19 cellular contexts compared by ENCODE assay signal in genomic region chr6:135195522-135195921, GRCh38. TPM values are rescaled to one million over a fixed set of nuclear protein-coding genes. Genes with fewer than 3 reads are reported as not detected.
DNase-seq lines count a peak whose midpoint lies in the region; ATAC-seq, FAIRE-seq and TF ChIP-seq lines count a peak whose summit lies in the region.
"Had no signal": no experiment of that assay in that cellular context is flagged by ENCODE, and none has a peak within 500 bp of the region (broad histone marks: within the 10 kb centered on the region; RNA-seq: fewer than 3 reads in every experiment).

No MANE protein-coding gene starts in this region.

- CTCF ChIA-PET in HepG2 (lab: Yijun Ruan, JAX; ENCODE audit: low intra/inter-chr PET ratio, low total read pairs), result no interaction called here

- H3K4me1 ChIP-seq in HepG2 (ENCODE audit: insufficient read depth, low read length) (no peaks in the 10 kb centered on the region), right lobe of liver (no peaks in the 10 kb centered on the region)
- H3K4me1 ChIP-seq: esophagus squamous epithelium had no signal

- H3K4me3 Mint-ChIP-seq in activated T-helper 17 cell treated with anti-CD3 and anti-CD28 coated beads, Interleukin-2, amount 50 U/mL, for 72 hours, result no peak overlapping the region
- H3K4me3 Mint-ChIP-seq: mesothelial cell of epicardium; stimulated activated effector memory CD8-positive, alpha-beta T cell treated with anti-CD3 and anti-CD28 coated beads, Interleukin-12 subunit alpha, Interleukin-12 subunit beta, amount 100 ng/mL, for 72 hours; type B pancreatic cell had no signal

- no peak for TF ChIP-seq RAD21 in HepG2 (CRISPR knock-in tag; IDR thresholded peaks at IDR 0.05)

- H3K4me1 Mint-ChIP-seq in activated T-helper 17 cell treated with anti-CD3 and anti-CD28 coated beads, Interleukin-2, amount 50 U/mL, for 72 hours, result peaks cover 20% of the 10 kb centered on the region

- no peak overlapping the region for H3K9ac ChIP-seq in HepG2 (ENCODE audit: insufficient read depth, low read depth, low read length)

- no peaks in the 10 kb centered on the region for H3K79me2 ChIP-seq in HepG2 (ENCODE audit: insufficient read depth, low read length)

- ATAC-seq in HepG2, result no peak
- ATAC-seq in right lobe of liver, result no peak
- ATAC-seq in activated T-helper 17 cell treated with anti-CD3 and anti-CD28 coated beads, Interleukin-2, amount 50 U/mL, for 72 hours (replicated peaks), result no peak
- ATAC-seq in HG02642 (IDR thresholded peaks at IDR 0.05; ENCODE audit: poor library complexity, unreplicated experiment), result no peak
- ATAC-seq: heart right ventricle; stimulated activated effector memory CD8-positive, alpha-beta T cell treated with anti-CD3 and anti-CD28 coated beads, Interleukin-12 subunit alpha, Interleukin-12 subunit beta, amount 100 ng/mL, for 72 hours had no signal

- H3K36me3 ChIP-seq in HepG2 (replicated peaks in 1 of 2; ENCODE audit: control insufficient read depth in 1 of 2, insufficient read depth in 2 of 2, low read length in 2 of 2) (no peaks in the 10 kb centered on the region), right lobe of liver (no peaks in the 10 kb centered on the region), H7 (replicated peaks; ENCODE audit: control insufficient read depth, insufficient read depth, low read length) (no peaks in the 10 kb centered on the region; the same call in none of the 2 replicates)

- H2AFZ ChIP-seq in HepG2 (ENCODE audit: low read length), result no peak overlapping the region

- peak overlapping the region; percentile 9 for H3K27ac Mint-ChIP-seq in activated T-helper 17 cell treated with anti-CD3 and anti-CD28 coated beads, Interleukin-2, amount 50 U/mL, for 72 hours
- H3K27ac Mint-ChIP-seq: mesothelial cell of epicardium; stimulated activated effector memory CD8-positive, alpha-beta T cell treated with anti-CD3 and anti-CD28 coated beads, Interleukin-12 subunit alpha, Interleukin-12 subunit beta, amount 100 ng/mL, for 72 hours; type B pancreatic cell had no signal

- H3K9me3 Mint-ChIP-seq in activated T-helper 17 cell treated with anti-CD3 and anti-CD28 coated beads, Interleukin-2, amount 50 U/mL, for 72 hours, result no peaks in the 10 kb centered on the region
- H3K9me3 Mint-ChIP-seq: mesothelial cell of epicardium; stimulated activated effector memory CD8-positive, alpha-beta T cell treated with anti-CD3 and anti-CD28 coated beads, Interleukin-12 subunit alpha, Interleukin-12 subunit beta, amount 100 ng/mL, for 72 hours; type B pancreatic cell had no signal

- H3K36me3 Mint-ChIP-seq in activated T-helper 17 cell treated with anti-CD3 and anti-CD28 coated beads, Interleukin-2, amount 50 U/mL, for 72 hours (ENCODE audit: low read depth), result peaks cover 96% of the 10 kb centered on the region

- H3K9me3 ChIP-seq in HepG2 (ENCODE audit: low read length) (no peaks in the 10 kb centered on the region), right lobe of liver (no peaks in the 10 kb centered on the region)
- H3K9me3 ChIP-seq: esophagus squamous epithelium, heart right ventricle had no signal

- no peaks in the 10 kb centered on the region for H4K20me1 ChIP-seq in HepG2 (ENCODE audit: insufficient read depth, low read length)

- H3K27me3 ChIP-seq in HepG2 (ENCODE audit: control insufficient read depth in 1 of 2, insufficient read depth in 2 of 2, low read length in 2 of 2), result no peaks in the 10 kb centered on the region
- H3K27me3 ChIP-seq in right lobe of liver, result no peaks in the 10 kb centered on the region
- no peaks in the 10 kb centered on the region for H3K27me3 ChIP-seq in H7 (ENCODE audit: control insufficient read depth, insufficient read depth, low read length)
- H3K27me3 ChIP-seq: esophagus squamous epithelium, heart right ventricle had no signal

- WGBS in HepG2 (ENCODE audit: low lambda C conversion rate), result 68% methylated on average over 6 of the region's 6 CpGs
- 85% methylated on average over 4 of the region's 6 CpGs for WGBS in right lobe of liver (ENCODE audit: insufficient coverage, low coverage, low lambda C conversion rate, missing lambda C conversion rate)

- H3K4me2 ChIP-seq in HepG2 (ENCODE audit: low read depth, low read length), result no peak overlapping the region

- FAIRE-seq in HepG2 (lab: Jason Lieb, UNC), result no peak
- FAIRE-seq: RCC 7860 had no signal

- no peak for TF ChIP-seq EP300 in HepG2 (IDR thresholded peaks at IDR 0.05; ENCODE audit: low read depth in 2 of 2, low read length in 2 of 2)
- no peak for TF ChIP-seq EP300 in HepG2 (CRISPR knock-in tag; IDR thresholded peaks at IDR 0.05; ENCODE audit: borderline replicate concordance)

- TF ChIP-seq POLR2A in HepG2 (IDR thresholded peaks at IDR 0.05; ENCODE audit: insufficient read depth in 1 of 2, low read depth in 2 of 2, low read length in 2 of 2) (no peak), right lobe of liver (IDR thresholded peaks at IDR 0.05) (no peak)

- POLR2A ChIA-PET in HepG2 (lab: Yijun Ruan, JAX), result no interaction called here

- no peak overlapping the region for H3K4me3 ChIP-seq in HepG2 (replicated peaks in 1 of 3; ENCODE audit: insufficient read depth in 1 of 3, low read depth in 2 of 3, low read length in 3 of 3)
- no peak overlapping the region for H3K4me3 ChIP-seq in right lobe of liver
- H3K4me3 ChIP-seq in H7 (ENCODE audit: insufficient read depth, low read depth, low read length), result no peak overlapping the region
- H3K4me3 ChIP-seq: esophagus squamous epithelium had no signal

- no TSS peak for BruUV-seq in HepG2 (replicated peaks; lab: Mats Ljungman, UMichigan)

- in situ Hi-C loops in HepG2 (cut with HindIII; ENCODE audit: extremely low pct_ligation_motif_present, low pct_unique_long_range_greater_than_20kb), result no loop called here

- DNase-seq in HepG2 (ENCODE audit: low spot score) (no peak), right lobe of liver (no peak), NOMO-1 (lab: John Stamatoyannopoulos, UW; ENCODE audit: unreplicated experiment in 2 of 2) (peak; percentile 76 to 95), H7 (no peak), RPMI8226 (no peak), HPDE6-E6E7 (ENCODE audit: extremely low spot score) (no peak)
- DNase-seq: activated CD4-positive, alpha-beta T cell treated with anti-CD3 and anti-CD28 coated beads, Interleukin-2, amount 50 U/mL, for 1 hour; activated effector memory CD4-positive, alpha-beta T cell treated with Interleukin-2 at 50 U/mL for 16 hours; DMS 273 treated with DMSO at 0.1 percent for 48 hours; esophagus squamous epithelium; heart right ventricle; NCI-H1092 treated with DMSO at 0.1 percent for 48 hours; NCI-H226 had no signal

- TF ChIP-seq CTCF in HepG2 (CRISPR knock-in tag; IDR thresholded peaks at IDR 0.05) (no peak), right lobe of liver (IDR thresholded peaks at IDR 0.05) (no peak)

- H3K27ac ChIP-seq in HepG2 (ENCODE audit: extremely low read length, insufficient read depth, low read length) (no peak overlapping the region), right lobe of liver (no peak overlapping the region)
- H3K27ac ChIP-seq: esophagus squamous epithelium, heart right ventricle had no signal

- intact Hi-C loops in HepG2 (cut with micrococcal nuclease; ENCODE audit: unreplicated experiment) (no loop called here), right lobe of liver (cut with DNase I) (no loop called here)

- H3K27me3 Mint-ChIP-seq in activated T-helper 17 cell treated with anti-CD3 and anti-CD28 coated beads, Interleukin-2, amount 50 U/mL, for 72 hours, result no peaks in the 10 kb centered on the region
- H3K27me3 Mint-ChIP-seq: type B pancreatic cell had no signal

TF ChIP-seq in HepG2, 621 proteins besides CTCF, POLR2A, EP300 and RAD21:
- TF ChIP-seq ATF7 (IDR thresholded peaks at IDR 0.05), result peak; percentile 24; the same call in 1 of the 2 replicates
- TF ChIP-seq ATF7 (CRISPR knock-in tag; IDR thresholded peaks at IDR 0.05), result no peak
- TF ChIP-seq CEBPB (IDR thresholded peaks at IDR 0.05; ENCODE audit: borderline replicate concordance, low read depth, low read length), result peak; percentile 65; the same call in 1 of the 2 replicates
- no peak for TF ChIP-seq ZSCAN12 (CRISPR knock-in tag; IDR thresholded peaks at IDR 0.05)

RNA-seq across cellular contexts. Expression of gene MYB, which starts 14.4 kb away (rescaled TPM):
- total RNA-seq in HepG2 (2016; rRNA removed; fragmentation: Illumina TruSeq; extraction: Trizol), result 0.20 and 0.44 TPM in 2 replicates
- total RNA-seq in HepG2 (2016; cell fraction: cytosol; rRNA removed; fragmentation: Illumina TruSeq; extraction: Trizol; ENCODE audit: low read depth), result 0.44 TPM in 1 of 2 replicates, not detected in the other
- total RNA-seq in HepG2 (2016; cell fraction: insoluble cytoplasmic fraction; rRNA removed; fragmentation: Illumina TruSeq; extraction: Trizol), result 0.15 TPM in 2 replicates
- total RNA-seq in HepG2 (2016; cell fraction: membrane; rRNA removed; fragmentation: Illumina TruSeq; extraction: Trizol), result 0.09 TPM in 1 of 2 replicates, not detected in the other
- total RNA-seq in HepG2 (2016; cell fraction: nucleus; rRNA removed; fragmentation: Illumina TruSeq; extraction: Trizol), result 0.31 and 0.40 TPM in 2 replicates
- polyA plus RNA-seq in HepG2 (2011; rRNA removed), result 0.04 TPM in 1 of 2 replicates, not detected in the other
- polyA plus RNA-seq in HepG2 (2011; cell fraction: cytosol; rRNA removed), result 0.03 TPM in 1 of 2 replicates, not detected in the other
- polyA plus RNA-seq in HepG2 (2011; cell fraction: nucleus; rRNA removed), result not detected in 2 replicates
- polyA plus RNA-seq in HepG2 (2012), result 0.11 TPM in 1 of 2 replicates, not detected in the other
- polyA plus RNA-seq in HepG2 (2016; cell fraction: cytosol; fragmentation: Illumina TruSeq; extraction: Trizol; ENCODE audit: low read depth), result 0.07 TPM in 1 of 2 replicates, not detected in the other
- polyA plus RNA-seq in HepG2 (2016; cell fraction: insoluble cytoplasmic fraction; fragmentation: Illumina TruSeq; extraction: Trizol; ENCODE audit: low read depth), result 0.15 and 0.20 TPM in 2 replicates
- 0.08 TPM in 1 of 2 replicates, not detected in the other for polyA plus RNA-seq in HepG2 (2016; cell fraction: membrane; fragmentation: Illumina TruSeq; extraction: Trizol; ENCODE audit: low read depth)
- 0.25 and 0.31 TPM in 2 replicates for polyA plus RNA-seq in HepG2 (2016; cell fraction: nucleus; fragmentation: Illumina TruSeq; extraction: Trizol; ENCODE audit: insufficient read depth, low read depth)
- polyA minus RNA-seq in HepG2 (2011; rRNA and poly(A)+ RNA removed; ENCODE audit: low replicate concordance), result 2.4 TPM in 1 of 2 replicates, not detected in the other
- polyA minus RNA-seq in HepG2 (2011; cell fraction: cytosol; rRNA and poly(A)+ RNA removed), result not detected in 2 replicates
- not detected in 2 replicates for polyA minus RNA-seq in HepG2 (2011; cell fraction: nucleus; rRNA and poly(A)+ RNA removed)
- total RNA-seq in right lobe of liver, result under 1 TPM in 5 of 6 experiments, not detected in 1; 0.11 to 0.51 (median 0.33) TPM
- 10 to 100 TPM; 29.9 to 81.5 TPM for total RNA-seq in activated T-helper 17 cell treated with anti-CD3 and anti-CD28 coated beads, Interleukin-2, amount 50 U/mL, for 72 hours
- total RNA-seq in H7 (2014; rRNA removed; shearing (Covaris generic)), result 0.94 and 1.8 TPM in 2 replicates

Comparison
In these comparisons a context has a peak if more than half of its experiments do, and no peak if none do; other contexts are left out.
1. DNase-seq: peak in NOMO-1 (2 of 2); none in HepG2 (single experiment), right lobe of liver (0 of 3), H7 (single experiment), RPMI8226 (single experiment) and HPDE6-E6E7 (single experiment).
2. RNA of gene MYB, which starts 14.4 kb away (total RNA-seq): 29.9 to 81.5 TPM in activated T-helper 17 cell treated with anti-CD3 and anti-CD28 coated beads, Interleukin-2, amount 50 U/mL, for 72 hours; 0.94 to 1.8 TPM in H7, 0.11 to 0.51 TPM in right lobe of liver and 0.09 to 0.44 TPM in HepG2; every median in the first group is over 10 times any median in the second.